18 cellular contexts compared by ENCODE assay signal in the genomic region with DNA sequence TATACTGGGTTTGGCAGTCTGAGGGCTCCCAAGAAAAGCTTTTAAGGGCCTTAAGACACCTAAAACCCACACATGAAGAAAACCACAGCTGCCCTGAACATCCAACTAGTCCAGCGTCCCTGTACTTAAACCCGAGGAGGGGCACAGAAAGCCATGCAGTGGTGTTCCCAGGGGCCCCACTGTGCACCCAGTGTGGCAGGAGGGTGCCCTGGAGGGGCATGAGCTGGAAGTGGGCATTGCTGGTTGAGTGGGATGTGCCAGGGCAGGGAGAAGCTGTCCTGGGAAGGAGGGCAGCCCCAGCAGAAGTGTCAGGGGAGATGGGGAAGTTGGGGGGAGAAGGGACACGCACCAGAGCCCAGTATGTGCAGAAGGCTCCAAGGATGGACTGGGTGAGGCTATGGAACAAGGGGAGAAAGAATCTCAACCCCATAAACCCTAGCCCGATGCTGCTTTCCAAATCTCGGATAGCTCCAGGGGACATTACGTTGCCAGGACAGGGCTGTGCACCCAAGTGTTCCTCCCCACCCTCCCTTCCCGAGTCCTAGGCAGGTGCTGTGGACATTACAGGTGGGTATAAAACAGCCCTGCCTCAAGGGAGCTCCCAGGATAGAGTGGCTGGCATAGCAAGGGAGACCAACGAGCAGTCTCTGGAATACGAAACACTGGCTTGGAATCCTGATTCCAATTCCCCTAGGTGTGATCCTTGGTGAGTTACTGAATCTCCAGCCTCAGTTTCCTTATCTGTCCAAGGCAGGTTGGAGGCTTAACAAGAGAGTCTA. TPM values are rescaled to one million over a fixed set of nuclear protein-coding genes. Genes with fewer than 3 reads are reported as not detected.
"Had no signal": no experiment of that assay in that cellular context is flagged by ENCODE, and none has a peak within 500 bp of the region (broad histone marks: within the 10 kb centered on the region; RNA-seq: fewer than 3 reads in every experiment).

No MANE protein-coding gene starts in this region.

- H3K4me1 ChIP-seq: uterus had no signal

- H3K4me3 Mint-ChIP-seq: activated CD4-positive, alpha-beta T cell treated with anti-CD3 and anti-CD28 coated beads, Interleukin-2, amount 10 ng/mL, durations not matched to agents 24 days and 14 days; activated CD8-positive, alpha-beta T cell treated with anti-CD3 and anti-CD28 coated beads for 36 hours; activated T-helper 17 cell treated with anti-CD3 and anti-CD28 coated beads, Interleukin-2, amount 50 U/mL, for 72 hours; neural progenitor cell; T-cell had no signal

- H3K36me3 Mint-ChIP-seq: neural progenitor cell, T-cell had no signal

- H3K9me3 ChIP-seq: esophagus muscularis mucosa, SK-N-SH, tibial artery, uterus had no signal

- H3K4me1 Mint-ChIP-seq: activated CD4-positive, alpha-beta T cell treated with anti-CD3 and anti-CD28 coated beads, Interleukin-2, amount 10 ng/mL, durations not matched to agents 24 days and 14 days; activated T-helper 17 cell treated with anti-CD3 and anti-CD28 coated beads, Interleukin-2, amount 50 U/mL, for 72 hours; T-cell had no signal

- H3K27me3 Mint-ChIP-seq: activated CD4-positive, alpha-beta T cell treated with anti-CD3 and anti-CD28 coated beads, Interleukin-2, amount 10 ng/mL, durations not matched to agents 24 days and 14 days; activated CD8-positive, alpha-beta T cell treated with anti-CD3 and anti-CD28 coated beads for 36 hours; T-cell had no signal

- DNase-seq: activated CD4-positive, alpha-beta T cell treated with anti-CD3 and anti-CD28 coated beads, Interleukin-2, amount 10 ng/mL, durations not matched to agents 24 days and 14 days; activated CD8-positive, alpha-beta T cell treated with anti-CD3 and anti-CD28 coated beads for 36 hours; activated naive CD4-positive, alpha-beta T cell treated with anti-CD3 and anti-CD28 coated beads, Interleukin-2, amount 50 U/mL, for 16 hours; activated T-cell treated with anti-CD3 and anti-CD28 coated beads, Interleukin-2, amount 50 U/mL, for 1 hour; dermis blood vessel endothelial cell; effector memory CD4-positive, alpha-beta T cell; SK-N-SH; stimulated activated CD8-positive, alpha-beta memory T cell treated with anti-CD3 and anti-CD28 coated beads, Interleukin-4, amount 100 ng/mL, for 48 hours; stimulated activated naive CD4-positive, alpha-beta T cell; T-cell; uterus had no signal

- ATAC-seq: activated CD8-positive, alpha-beta T cell treated with anti-CD3 and anti-CD28 coated beads for 36 hours; activated T-helper 17 cell treated with anti-CD3 and anti-CD28 coated beads, Interleukin-2, amount 50 U/mL, for 72 hours; left colon; T-cell had no signal

- H3K9ac ChIP-seq: neural progenitor cell, SK-N-SH had no signal

- H3K4me3 ChIP-seq: esophagus muscularis mucosa, lung, neural progenitor cell, tibial artery, uterus had no signal

- H3K27ac ChIP-seq: esophagus muscularis mucosa, neural progenitor cell, tibial artery, uterus had no signal

- H3K27me3 ChIP-seq: neural progenitor cell had no signal

- H3K36me3 ChIP-seq: esophagus muscularis mucosa, neural progenitor cell, tibial artery, uterus had no signal

- H3K9me3 Mint-ChIP-seq: activated CD4-positive, alpha-beta T cell treated with anti-CD3 and anti-CD28 coated beads, Interleukin-2, amount 10 ng/mL, durations not matched to agents 24 days and 14 days; activated T-helper 17 cell treated with anti-CD3 and anti-CD28 coated beads, Interleukin-2, amount 50 U/mL, for 72 hours; T-cell had no signal

- H3K27ac Mint-ChIP-seq: activated CD4-positive, alpha-beta T cell treated with anti-CD3 and anti-CD28 coated beads, Interleukin-2, amount 10 ng/mL, durations not matched to agents 24 days and 14 days; activated CD8-positive, alpha-beta T cell treated with anti-CD3 and anti-CD28 coated beads for 36 hours; activated T-helper 17 cell treated with anti-CD3 and anti-CD28 coated beads, Interleukin-2, amount 50 U/mL, for 72 hours; T-cell had no signal

RNA-seq across cellular contexts. Expression of gene SHANK2, which starts 44.2 kb away (rescaled TPM):
- total RNA-seq: activated CD4-positive, alpha-beta T cell treated with anti-CD3 and anti-CD28 coated beads, Interleukin-2, amount 10 ng/mL, durations not matched to agents 24 days and 14 days; activated CD8-positive, alpha-beta T cell treated with anti-CD3 and anti-CD28 coated beads for 36 hours; activated T-helper 17 cell treated with anti-CD3 and anti-CD28 coated beads, Interleukin-2, amount 50 U/mL, for 72 hours; endothelial cell of umbilical vein had no signal
- polyA plus RNA-seq: endothelial cell of umbilical vein had no signal
